ENCODE assay signal across 8 cellular contexts in the genomic region with DNA sequence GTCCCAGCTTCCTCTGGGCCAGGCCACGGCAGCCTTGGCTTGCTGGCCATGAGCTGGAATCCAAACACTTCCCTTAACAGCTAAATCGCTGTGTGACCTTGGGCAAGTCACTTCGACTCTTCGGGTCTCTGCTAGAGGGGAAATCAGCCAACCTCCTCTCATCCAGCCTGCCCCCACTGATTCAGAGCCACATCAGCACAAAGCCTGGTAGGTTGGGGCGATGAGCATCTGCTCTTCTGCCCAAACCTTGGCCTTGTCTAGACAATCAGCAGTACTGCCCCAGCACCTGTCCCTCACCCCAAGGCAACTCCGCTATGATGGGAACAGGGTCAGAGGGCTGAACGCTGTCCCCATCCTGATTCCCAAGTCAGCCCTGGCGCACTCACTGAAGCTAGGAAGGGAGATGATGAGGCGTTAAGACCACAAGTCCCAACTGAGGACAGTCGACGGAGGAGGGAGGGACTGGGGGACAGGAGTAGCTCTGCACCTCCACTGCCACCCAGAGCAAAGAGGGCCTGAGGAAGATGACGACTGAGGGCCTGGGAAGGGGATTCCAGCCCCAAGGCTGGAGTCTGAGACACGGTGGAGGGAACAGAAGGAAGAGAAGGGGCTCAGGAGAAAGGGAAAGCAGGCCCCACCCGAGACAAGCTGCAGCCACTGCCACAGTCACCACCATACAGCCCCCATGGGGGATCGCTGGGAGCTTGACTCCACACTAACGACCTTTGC. TPM values are rescaled to one million over a fixed set of nuclear protein-coding genes. Genes with fewer than 3 reads are reported as not detected.
DNase-seq lines count a peak whose midpoint lies in the region; ATAC-seq and TF ChIP-seq lines count a peak whose summit lies in the region.

No MANE protein-coding gene starts in this region.

- H3K4me1 ChIP-seq in lung (ENCODE audit: control insufficient read depth in 2 of 2, insufficient read depth in 2 of 2, low read length in 2 of 2), result peaks cover 0 to 31% of the 10 kb centered on the region in 2 donors

- H3K4me3 Mint-ChIP-seq in stimulated activated naive CD8-positive, alpha-beta T cell treated with anti-CD3 and anti-CD28 coated beads, Interleukin-15, Interleukin-2, amounts not matched to agents 100 ng/mL and 50 ng/mL, for 24 hours, result peak overlapping the region; percentile 97

- DNase-seq in stimulated activated naive CD8-positive, alpha-beta T cell treated with anti-CD3 and anti-CD28 coated beads, Interleukin-15, Interleukin-2, amounts not matched to agents 100 U/mL and 50 U/mL, for 24 hours, result no peak
- DNase-seq in astrocyte of the cerebellum (ENCODE audit: low read depth) (no peak), lung (ENCODE audit: low spot score) (no peak), mucosa of gallbladder (ENCODE audit: low spot score) (no peak)

- TF ChIP-seq CTCF in astrocyte of the cerebellum (IDR thresholded peaks at IDR 0.05; ENCODE audit: low read depth, low read length, missing control alignments) (no peak), lung (IDR thresholded peaks at IDR 0.05; ENCODE audit: control extremely low read depth, extremely low read depth) (no peak)

- no peaks in the 10 kb centered on the region for H3K27me3 Mint-ChIP-seq in stimulated activated naive CD8-positive, alpha-beta T cell treated with anti-CD3 and anti-CD28 coated beads, Interleukin-15, Interleukin-2, amounts not matched to agents 100 ng/mL and 50 ng/mL, for 24 hours

- 44 to 48% methylated on average over 16 of the region's 16 CpGs for WGBS in lung, 2 donors

- H3K9me3 Mint-ChIP-seq in stimulated activated naive CD8-positive, alpha-beta T cell treated with anti-CD3 and anti-CD28 coated beads, Interleukin-15, Interleukin-2, amounts not matched to agents 100 ng/mL and 50 ng/mL, for 24 hours, result no peaks in the 10 kb centered on the region

- H3K27me3 ChIP-seq in lung (ENCODE audit: control insufficient read depth, insufficient read depth), result no peaks in the 10 kb centered on the region

- no peaks in the 10 kb centered on the region for H3K36me3 ChIP-seq in lung (ENCODE audit: control insufficient read depth in 2 of 2, insufficient read depth in 2 of 2, low read length in 2 of 2)

- in situ Hi-C loops in astrocyte of the cerebellum (cut with HindIII; ENCODE audit: low sequenced_read_pairs), result no loop called here

- H3K4me1 Mint-ChIP-seq in stimulated activated naive CD8-positive, alpha-beta T cell treated with anti-CD3 and anti-CD28 coated beads, Interleukin-15, Interleukin-2, amounts not matched to agents 100 ng/mL and 50 ng/mL, for 24 hours (ENCODE audit: low read depth), result peaks cover 46% of the 10 kb centered on the region

- peaks cover 17% of the 10 kb centered on the region for H3K36me3 Mint-ChIP-seq in stimulated activated naive CD8-positive, alpha-beta T cell treated with anti-CD3 and anti-CD28 coated beads, Interleukin-15, Interleukin-2, amounts not matched to agents 100 ng/mL and 50 ng/mL, for 24 hours (ENCODE audit: low read depth)

- peak overlapping the region; percentile 96 for H3K27ac Mint-ChIP-seq in stimulated activated naive CD8-positive, alpha-beta T cell treated with anti-CD3 and anti-CD28 coated beads, Interleukin-15, Interleukin-2, amounts not matched to agents 100 ng/mL and 50 ng/mL, for 24 hours

- H3K9me3 ChIP-seq in lung (ENCODE audit: control insufficient read depth in 2 of 2, insufficient read depth in 1 of 2, low read length in 1 of 2), result no peaks in the 10 kb centered on the region

- ATAC-seq in stimulated activated naive CD8-positive, alpha-beta T cell treated with anti-CD3 and anti-CD28 coated beads, Interleukin-15, Interleukin-2, amounts not matched to agents 100 U/mL and 50 U/mL, for 24 hours, result no peak
- ATAC-seq in lung (ENCODE audit: insufficient read depth, low FRiP score), result no peak
- ATAC-seq in GM18502 (IDR thresholded peaks at IDR 0.05; ENCODE audit: poor library complexity, unreplicated experiment), result no peak
- no peak for ATAC-seq in HG03565 (IDR thresholded peaks at IDR 0.05; ENCODE audit: unreplicated experiment)
- ATAC-seq in GM21717 (IDR thresholded peaks at IDR 0.05; ENCODE audit: unreplicated experiment), result no peak

- H3K4me3 ChIP-seq in astrocyte of the cerebellum (ENCODE audit: low read depth, low read length) (peak overlapping the region; percentile 67), lung (peak overlapping the region; percentile 87)

- H3K27ac ChIP-seq in lung (ENCODE audit: low read depth in 1 of 2, low read length in 1 of 2), result peak overlapping the region; percentile 71 to 85

RNA-seq across cellular contexts. Expression of a gene that starts 1.3 kb away (rescaled TPM):
- total RNA-seq in lung (10 to 100 TPM; 29.7 to 80.5 TPM), mucosa of gallbladder (87.4 TPM)
- polyA plus RNA-seq in lung, result 10 to 100 TPM; 42.0 to 42.2 TPM

RNA-seq across cellular contexts. Expression of a gene that starts 39.2 kb away (rescaled TPM):
- total RNA-seq in lung (under 1 TPM; 0.06 to 0.89 TPM), mucosa of gallbladder (0.14 TPM)
- polyA plus RNA-seq in lung, result under 1 TPM; 0.03 to 0.10 TPM
